ENCODE assay signal across 18 cellular contexts in genomic region chr5:109844695-109845094, GRCh38.
A peak's percentile ranks its signal among the peaks of the same experiment; 100 is the strongest.
DNase-seq lines count a peak whose midpoint lies in the region; ATAC-seq and TF ChIP-seq lines count a peak whose summit lies in the region.
"Had no signal": no experiment of that assay in that cellular context is flagged by ENCODE, and none has a peak within 500 bp of the region (broad histone marks: within the 10 kb centered on the region; RNA-seq: fewer than 3 reads in every experiment).

No MANE protein-coding gene starts in this region.

- TF ChIP-seq CTCF in MM.1S (IDR thresholded peaks at IDR 0.05; ENCODE audit: low read length): no peak
- no peak for TF ChIP-seq CTCF in RWPE1 (conservative IDR thresholded peaks at IDR 0.05; ENCODE audit: low read depth)

- H3K9me3 Mint-ChIP-seq in memory B cell: no peaks in the 10 kb centered on the region
- H3K9me3 Mint-ChIP-seq in T-helper 2 cell treated with Interferon-gamma antibody and Interleukin-4, amounts not matched to agents 5 μg/mL and 100 μg/mL, for 36 hours: no peaks in the 10 kb centered on the region
- H3K9me3 Mint-ChIP-seq: H9 had no signal

- H3K9me3 ChIP-seq in MM.1S (replicated peaks; ENCODE audit: insufficient read depth, low read length): no peaks in the 10 kb centered on the region
- H3K9me3 ChIP-seq: ovary, sigmoid colon had no signal

- POLR2A ChIA-PET in RWPE1 (lab: Yijun Ruan, JAX; ENCODE audit: low non-redundant PET): no interaction called here

- no peak overlapping the region for H3K4me3 ChIP-seq in MM.1S (ENCODE audit: low read length)
- H3K4me3 ChIP-seq: ovary, sigmoid colon had no signal

- peaks cover 11% of the 10 kb centered on the region; the same call in 1 of the 2 replicates for H3K4me1 ChIP-seq in MM.1S (ENCODE audit: low read length)
- H3K4me1 ChIP-seq: sigmoid colon had no signal

- H3K9me2 ChIP-seq in MM.1S (replicated peaks; ENCODE audit: insufficient read depth, low read length): no peaks in the 10 kb centered on the region

- H3K4me2 ChIP-seq in MM.1S (ENCODE audit: low read depth, low read length): no peak overlapping the region

- peaks cover 3% of the 10 kb centered on the region; the same call in 1 of the 2 replicates for H3F3A ChIP-seq in MM.1S (ENCODE audit: insufficient read depth, low read length)

- peaks cover 32% of the 10 kb centered on the region for H3K79me2 ChIP-seq in MM.1S (ENCODE audit: low read length)

- peak overlapping the region; percentile 77 for H3K27ac Mint-ChIP-seq in memory B cell
- H3K27ac Mint-ChIP-seq in T-helper 2 cell treated with Interferon-gamma antibody and Interleukin-4, amounts not matched to agents 5 μg/mL and 100 μg/mL, for 36 hours: no peak overlapping the region
- H3K27ac Mint-ChIP-seq: activated naive CD8-positive, alpha-beta T cell treated with anti-CD3 and anti-CD28 coated beads for 36 hours; H9 had no signal

- no peaks in the 10 kb centered on the region for H3K4me1 Mint-ChIP-seq in memory B cell
- peaks cover 14% of the 10 kb centered on the region for H3K4me1 Mint-ChIP-seq in T-helper 2 cell treated with Interferon-gamma antibody and Interleukin-4, amounts not matched to agents 5 μg/mL and 100 μg/mL, for 36 hours (ENCODE audit: low read depth)

- DNase-seq in AG20443 (ENCODE audit: low spot score) (peak; percentile 49), LHCN-M2 (ENCODE audit: low read depth) (peak; percentile 88), dedifferentiated amniotic fluid mesenchymal stem cell (ENCODE audit: extremely low spot score) (peak; percentile 57), memory B cell (ENCODE audit: low spot score in 2 of 2) (no peak), MM.1S (no peak), RWPE1 (ENCODE audit: low spot score) (no peak), cerebellar nuclear complex (lab: John Stamatoyannopoulos, UW) (no peak)
- no peak for DNase-seq in T-helper 2 cell treated with Interferon-gamma antibody and Interleukin-4, amounts not matched to agents 5 μg/mL and 100 μg/mL, for 36 hours (ENCODE audit: low spot score)
- DNase-seq: activated CD4-positive, alpha-beta T cell treated with anti-CD3 and anti-CD28 coated beads, Interleukin-2, amount 50 U/mL, for 48 hours; activated naive CD8-positive, alpha-beta T cell treated with anti-CD3 and anti-CD28 coated beads for 36 hours; activated T-cell treated with anti-CD3 and anti-CD28 coated beads, Interleukin-2, amount 50 U/mL, for 48 hours; H9; MV-4-11; NCI-H187 treated with DMSO at 0.1 percent for 48 hours; ovary; RPMI8226; sigmoid colon had no signal

- no peak overlapping the region for H3K4me3 Mint-ChIP-seq in memory B cell
- H3K4me3 Mint-ChIP-seq in T-helper 2 cell treated with Interferon-gamma antibody and Interleukin-4, amounts not matched to agents 5 μg/mL and 100 μg/mL, for 36 hours: no peak overlapping the region
- H3K4me3 Mint-ChIP-seq: activated naive CD8-positive, alpha-beta T cell treated with anti-CD3 and anti-CD28 coated beads for 36 hours; H9 had no signal

- H3K27ac ChIP-seq in MM.1S (ENCODE audit: low read length) (no peak overlapping the region), RWPE1 (no peak overlapping the region)
- H3K27ac ChIP-seq: HL-60, ovary, sigmoid colon had no signal

- no peak for ATAC-seq in memory B cell (ENCODE audit: low read depth)

- H3K9ac ChIP-seq in MM.1S (ENCODE audit: low read length): no peak overlapping the region

- no peaks in the 10 kb centered on the region for H3K27me3 Mint-ChIP-seq in memory B cell
- H3K27me3 Mint-ChIP-seq in T-helper 2 cell treated with Interferon-gamma antibody and Interleukin-4, amounts not matched to agents 5 μg/mL and 100 μg/mL, for 36 hours (ENCODE audit: low read depth): no peaks in the 10 kb centered on the region
- H3K27me3 Mint-ChIP-seq: activated naive CD8-positive, alpha-beta T cell treated with anti-CD3 and anti-CD28 coated beads for 36 hours had no signal

- H4K20me1 ChIP-seq in MM.1S (ENCODE audit: insufficient read depth, low read length): no peaks in the 10 kb centered on the region

- CTCF ChIA-PET in RWPE1 (lab: Yijun Ruan, JAX): interaction anchor here (0.7 kb wide), 1 partner anchor 9 kb away, joined by 3 read pairs; no protein-coding TSS in a partner anchor

- no peaks in the 10 kb centered on the region for H3K27me3 ChIP-seq in MM.1S (replicated peaks; ENCODE audit: insufficient read depth, low read length)
- H3K27me3 ChIP-seq: ovary, sigmoid colon had no signal

- H3K36me3 ChIP-seq in MM.1S (replicated peaks; ENCODE audit: insufficient read depth, low read length): peaks cover 44% of the 10 kb centered on the region
- H3K36me3 ChIP-seq: ovary had no signal

- H2AFZ ChIP-seq in MM.1S (ENCODE audit: low read length): no peak overlapping the region

- H3K36me3 Mint-ChIP-seq in memory B cell: peaks cover 57% of the 10 kb centered on the region
- peaks cover 66% of the 10 kb centered on the region for H3K36me3 Mint-ChIP-seq in T-helper 2 cell treated with Interferon-gamma antibody and Interleukin-4, amounts not matched to agents 5 μg/mL and 100 μg/mL, for 36 hours (ENCODE audit: low read depth)

Comparison
In these comparisons a context has a peak if more than half of its experiments do, and no peak if none do; other contexts are left out.
1. DNase-seq: peak in AG20443 (single experiment), LHCN-M2 (single experiment) and dedifferentiated amniotic fluid mesenchymal stem cell (single experiment); none in memory B cell (0 of 2), MM.1S (single experiment), RWPE1 (single experiment), T-helper 2 cell treated with Interferon-gamma antibody and Interleukin-4, amounts not matched to agents 5 μg/mL and 100 μg/mL, for 36 hours (single experiment) and cerebellar nuclear complex (0 of 2).